ENCODE assay signal across 8 cellular contexts in genomic region chr12:6724409-6724797, GRCh38. TPM values are rescaled to one million over a fixed set of nuclear protein-coding genes. Genes with fewer than 3 reads are reported as not detected.
DNase-seq lines count a peak whose midpoint lies in the region; ATAC-seq and TF ChIP-seq lines count a peak whose summit lies in the region.

No MANE protein-coding gene starts in this region.

- peak overlapping the region; percentile 94 for H3K27ac Mint-ChIP-seq in stimulated activated naive B cell treated with anti-CD40 and anti-IgM and Interleukin-4, amounts not matched to agents 10 μg/mL and 1 μg/mL and 100 μg/mL, for 72 hours

- H3K9me3 ChIP-seq in OCI-LY3 (ENCODE audit: insufficient read depth, low read length) (no peaks in the 10 kb centered on the region), body of pancreas (no peaks in the 10 kb centered on the region)

- H4K20me1 ChIP-seq in OCI-LY3 (ENCODE audit: insufficient read depth, low read length), result no peaks in the 10 kb centered on the region

- no peak for DNase-seq in activated CD4-positive, CD25-positive, alpha-beta regulatory T cell (lab: John Stamatoyannopoulos, UW)
- peak in 2 of 4 donors; percentile 11 to 22 for DNase-seq in body of pancreas
- peak; percentile 47 for DNase-seq in stimulated activated naive B cell treated with anti-CD40 and anti-IgM and Interleukin-4, amounts not matched to agents 10 μg/mL and 1 μg/mL and 100 μg/mL, for 72 hours

- intact Hi-C loops in body of pancreas (cut with DNase I), result no loop called here

- H3K9me3 Mint-ChIP-seq in stimulated activated naive B cell treated with anti-CD40 and anti-IgM and Interleukin-4, amounts not matched to agents 10 μg/mL and 1 μg/mL and 100 μg/mL, for 72 hours, result no peaks in the 10 kb centered on the region

- peaks cover 14 to 27% of the 10 kb centered on the region in 2 donors for H3K4me1 Mint-ChIP-seq in stimulated activated naive B cell treated with anti-CD40 and anti-IgM and Interleukin-4, amounts not matched to agents 10 μg/mL and 1 μg/mL and 100 μg/mL, for 72 hours

- H3K4me3 Mint-ChIP-seq in stimulated activated naive B cell treated with anti-CD40 and anti-IgM and Interleukin-4, amounts not matched to agents 10 μg/mL and 1 μg/mL and 100 μg/mL, for 72 hours, result peak overlapping the region; percentile 90 to 96

- H3K36me3 Mint-ChIP-seq in stimulated activated naive B cell treated with anti-CD40 and anti-IgM and Interleukin-4, amounts not matched to agents 10 μg/mL and 1 μg/mL and 100 μg/mL, for 72 hours, result peaks cover 13 to 16% of the 10 kb centered on the region in 2 donors

- peak overlapping the region; percentile 25; the same call in 1 of the 2 replicates for H2AFZ ChIP-seq in OCI-LY3 (ENCODE audit: low read depth, low read length)

- H3K4me3 ChIP-seq in OCI-LY3 (ENCODE audit: low read length) (peak overlapping the region; percentile 93), body of pancreas (peak overlapping the region; percentile 10 to 23)

- TF ChIP-seq POLR2A in body of pancreas (IDR thresholded peaks at IDR 0.05), result no peak

- H3K27me3 Mint-ChIP-seq in stimulated activated naive B cell treated with anti-CD40 and anti-IgM and Interleukin-4, amounts not matched to agents 10 μg/mL and 1 μg/mL and 100 μg/mL, for 72 hours, result no peaks in the 10 kb centered on the region

- TF ChIP-seq CTCF in OCI-LY3 (IDR thresholded peaks at IDR 0.05; ENCODE audit: low read depth, low read length), result no peak
- TF ChIP-seq CTCF in body of pancreas (IDR thresholded peaks at IDR 0.05), result no peak

- H3K4me1 ChIP-seq in OCI-LY3 (ENCODE audit: low read length) (peaks cover 14% of the 10 kb centered on the region), body of pancreas (peaks cover 9% of the 10 kb centered on the region)

- peak overlapping the region; percentile 81 for H3K9ac ChIP-seq in OCI-LY3 (ENCODE audit: low read length)

- ATAC-seq in activated CD4-positive, CD25-positive, alpha-beta regulatory T cell treated with anti-CD3 and anti-CD28 coated beads, Interleukin-2, amount 50 U/mL, for 24 hours, result peak; percentile 8 to 10
- ATAC-seq in HG02870 (IDR thresholded peaks at IDR 0.05; ENCODE audit: unreplicated experiment), result peak; percentile 25
- ATAC-seq in body of pancreas, result no peak
- peak; percentile 52 to 60 for ATAC-seq in stimulated activated naive B cell treated with anti-CD40 and anti-IgM and Interleukin-4, amounts not matched to agents 10 μg/mL and 1 μg/mL and 100 μg/mL, for 72 hours (replicated peaks)
- no peak for ATAC-seq in GM21619 (IDR thresholded peaks at IDR 0.05; ENCODE audit: unreplicated experiment)

- peaks cover 12% of the 10 kb centered on the region for H3K79me2 ChIP-seq in OCI-LY3 (ENCODE audit: low read length)

- H3K27ac ChIP-seq in OCI-LY3 (ENCODE audit: low read length) (peak overlapping the region; percentile 74), body of pancreas (peak overlapping the region; percentile 64 to 91 (median 86)), layer of hippocampus (ENCODE audit: low read depth, low read length) (peak overlapping the region; percentile 89)

- WGBS in body of pancreas, 2 donors, result 5 to 16% methylated on average over 9 to 10 of the region's 10 CpGs

- peak overlapping the region; percentile 85 for H3K4me2 ChIP-seq in OCI-LY3 (ENCODE audit: low read length)

- H3K27me3 ChIP-seq in OCI-LY3 (ENCODE audit: low read depth, low read length) (no peaks in the 10 kb centered on the region), body of pancreas (no peaks in the 10 kb centered on the region), layer of hippocampus (ENCODE audit: control insufficient read depth, insufficient read depth, low read length) (no peaks in the 10 kb centered on the region)

- H3K36me3 ChIP-seq in OCI-LY3 (replicated peaks; ENCODE audit: low read depth, low read length), result peaks cover 16% of the 10 kb centered on the region
- H3K36me3 ChIP-seq in body of pancreas (replicated peaks in 1 of 2; ENCODE audit: insufficient read depth in 1 of 2, low read depth in 2 of 2), result peaks cover 5 to 10% of the 10 kb centered on the region in 2 donors

RNA-seq across cellular contexts. Expression of gene COPS7A, which starts 0.6 kb away (rescaled TPM):
- 10 to 100 TPM; 20.2 to 27.7 TPM for total RNA-seq in body of pancreas

RNA-seq across cellular contexts. Expression of gene PIANP, which starts 23.8 kb away (rescaled TPM):
- not detected for total RNA-seq in body of pancreas

RNA-seq across cellular contexts. Expression of gene MLF2, which starts 28.5 kb away (rescaled TPM):
- 10 to 100 TPM; 59.4 to 76.5 TPM for total RNA-seq in body of pancreas

RNA-seq across cellular contexts. Expression of gene ZNF384, which starts 35.2 kb away (rescaled TPM):
- total RNA-seq in body of pancreas, result 10 to 100 TPM; 20.0 to 25.4 TPM

RNA-seq across cellular contexts. Expression of gene PTMS, which starts 41.8 kb away (rescaled TPM):
- 100 to 1,000 TPM in 1 of 2 donors, 10 to 100 TPM in 1; 69.5 to 109 TPM for total RNA-seq in body of pancreas

Comparison
In these comparisons a context has a peak if more than half of its experiments do, and no peak if none do; other contexts are left out.
1. ATAC-seq: peak in activated CD4-positive, CD25-positive, alpha-beta regulatory T cell treated with anti-CD3 and anti-CD28 coated beads, Interleukin-2, amount 50 U/mL, for 24 hours (2 of 2), HG02870 (single experiment) and stimulated activated naive B cell treated with anti-CD40 and anti-IgM and Interleukin-4, amounts not matched to agents 10 μg/mL and 1 μg/mL and 100 μg/mL, for 72 hours (2 of 2); none in body of pancreas (single experiment) and GM21619 (single experiment).
2. Peak in every context shown above with its lines, with median percentiles within 50 percentile points of each other: H3K27ac ChIP-seq.